In the genomic region with DNA sequence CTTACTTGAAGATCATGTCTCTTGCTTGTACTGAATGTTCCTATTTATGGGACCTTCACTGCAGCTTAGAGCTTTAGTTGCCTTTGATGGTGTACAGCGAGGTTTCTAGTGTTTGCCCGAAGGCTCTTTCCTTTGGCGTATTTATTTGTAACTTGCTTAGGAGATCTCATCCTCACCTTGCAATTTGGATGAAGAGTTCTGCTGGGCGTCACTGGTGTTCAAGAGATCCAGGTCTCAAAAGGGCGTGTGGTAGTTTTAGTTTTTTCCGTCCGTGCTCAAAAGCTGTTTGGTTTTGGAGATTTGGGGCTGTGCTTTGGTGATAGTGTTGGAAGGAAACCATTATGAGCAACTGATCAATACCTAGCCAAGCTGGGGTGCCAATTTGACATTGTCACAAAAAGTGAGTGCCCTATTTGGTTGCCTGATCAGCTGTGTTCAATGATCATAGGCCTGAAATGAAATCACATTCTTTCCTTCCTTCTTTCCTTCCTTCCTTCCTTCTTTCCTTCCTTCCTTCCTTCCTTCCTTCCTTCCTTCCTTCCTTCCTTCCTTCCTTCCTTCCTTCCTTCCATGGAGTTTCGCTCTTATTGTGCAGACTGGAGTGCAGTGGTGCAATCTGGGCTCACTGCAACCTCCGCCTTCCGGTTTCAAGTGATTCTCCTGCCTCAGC, we compare ENCODE assay signal across 18 cellular contexts.
DNase-seq lines count a peak whose midpoint lies in the region; ATAC-seq, FAIRE-seq and TF ChIP-seq lines count a peak whose summit lies in the region.
"Had no signal": no experiment of that assay in that cellular context is flagged by ENCODE, and none has a peak within 500 bp of the region (broad histone marks: within the 10 kb centered on the region; RNA-seq: fewer than 3 reads in every experiment).

No MANE protein-coding gene starts in this region.

- H3K36me3 ChIP-seq in bronchial epithelial cell (ENCODE audit: control insufficient read depth, insufficient read depth, low read length): no peaks in the 10 kb centered on the region
- H3K36me3 ChIP-seq: BLaER1 treated with 17β-estradiol and CSF1 and Interleukin-3, amounts not matched to agents 10 nM and 100 nM had no signal

- intact Hi-C loops in activated CD4-positive, alpha-beta T cell treated with anti-CD3 and anti-CD28 coated beads for 36 hours (cut with DNase I, micrococcal nuclease): no loop called here

- POLR2A ChIA-PET in activated CD4-positive, alpha-beta T cell treated with anti-CD3 and anti-CD28 coated beads for 36 hours (lab: Charles Lee): no interaction called here

- H3K4me1 Mint-ChIP-seq in activated CD4-positive, alpha-beta T cell treated with anti-CD3 and anti-CD28 coated beads for 36 hours: peaks cover 59% of the 10 kb centered on the region
- H3K4me1 Mint-ChIP-seq in stimulated activated naive CD8-positive, alpha-beta T cell treated with anti-CD3 and anti-CD28 coated beads, Interleukin-15, Interleukin-2, amounts not matched to agents 100 ng/mL and 50 ng/mL, for 24 hours (ENCODE audit: low read depth): peaks cover 66% of the 10 kb centered on the region
- H3K4me1 Mint-ChIP-seq in type B pancreatic cell (ENCODE audit: unreplicated experiment): peaks cover 6% of the 10 kb centered on the region

- peak overlapping the region; percentile 78 for H3K4me3 Mint-ChIP-seq in activated CD4-positive, alpha-beta T cell treated with anti-CD3 and anti-CD28 coated beads for 36 hours
- peak overlapping the region; percentile 34 for H3K4me3 Mint-ChIP-seq in stimulated activated naive CD8-positive, alpha-beta T cell treated with anti-CD3 and anti-CD28 coated beads, Interleukin-15, Interleukin-2, amounts not matched to agents 100 ng/mL and 50 ng/mL, for 24 hours
- peak overlapping the region; percentile 35 for H3K4me3 Mint-ChIP-seq in type B pancreatic cell

- no peak for DNase-seq in activated CD4-positive, alpha-beta T cell treated with anti-CD3 and anti-CD28 coated beads for 36 hours
- no peak for DNase-seq in activated CD4-positive, alpha-beta T cell treated with anti-CD3 and anti-CD28 coated beads for 48 hours
- DNase-seq in stimulated activated naive CD8-positive, alpha-beta T cell treated with anti-CD3 and anti-CD28 coated beads, Interleukin-15, Interleukin-2, amounts not matched to agents 100 U/mL and 50 U/mL, for 24 hours: no peak
- DNase-seq in bronchial epithelial cell (ENCODE audit: low read depth) (no peak), type B pancreatic cell (ENCODE audit: extremely low spot score, unreplicated experiment) (no peak), cerebellar nuclear complex (lab: John Stamatoyannopoulos, UW) (no peak)
- DNase-seq: DMS 273 treated with DMSO at 0.1 percent for 48 hours, H7, MM.1S, NCI-H1105, NCI-H187 treated with DMSO at 0.1 percent for 48 hours, NCI-H446, NCI-H774 had no signal

- H3K9me3 Mint-ChIP-seq in activated CD4-positive, alpha-beta T cell treated with anti-CD3 and anti-CD28 coated beads for 36 hours (ENCODE audit: low read depth): no peaks in the 10 kb centered on the region
- no peaks in the 10 kb centered on the region for H3K9me3 Mint-ChIP-seq in stimulated activated naive CD8-positive, alpha-beta T cell treated with anti-CD3 and anti-CD28 coated beads, Interleukin-15, Interleukin-2, amounts not matched to agents 100 ng/mL and 50 ng/mL, for 24 hours
- H3K9me3 Mint-ChIP-seq in type B pancreatic cell: no peaks in the 10 kb centered on the region

- TF ChIP-seq CTCF in bronchial epithelial cell (IDR thresholded peaks at IDR 0.05; ENCODE audit: insufficient read depth, low read length, severe bottlenecking) (no peak), type B pancreatic cell (conservative IDR thresholded peaks at IDR 0.05) (no peak)

- CTCF ChIA-PET in activated CD4-positive, alpha-beta T cell treated with anti-CD3 and anti-CD28 coated beads for 36 hours (lab: Charles Lee): interaction anchor here (1.0 to 1.4 kb wide), 4 partner anchors 9 to 497 kb away, joined by 3 to 4 read pairs (median 3); no protein-coding TSS in a partner anchor

- ATAC-seq in activated CD4-positive, alpha-beta T cell treated with anti-CD3 and anti-CD28 coated beads for 36 hours: no peak
- ATAC-seq in stimulated activated naive CD8-positive, alpha-beta T cell treated with anti-CD3 and anti-CD28 coated beads, Interleukin-15, Interleukin-2, amounts not matched to agents 100 U/mL and 50 U/mL, for 24 hours: no peak
- ATAC-seq in HG02852 (IDR thresholded peaks at IDR 0.05; ENCODE audit: unreplicated experiment): no peak
- ATAC-seq: HepG2, Panc1 had no signal

- no peak overlapping the region for H3K27ac Mint-ChIP-seq in activated CD4-positive, alpha-beta T cell treated with anti-CD3 and anti-CD28 coated beads for 36 hours
- H3K27ac Mint-ChIP-seq in stimulated activated naive CD8-positive, alpha-beta T cell treated with anti-CD3 and anti-CD28 coated beads, Interleukin-15, Interleukin-2, amounts not matched to agents 100 ng/mL and 50 ng/mL, for 24 hours: no peak overlapping the region
- no peak overlapping the region for H3K27ac Mint-ChIP-seq in type B pancreatic cell

- H3K27me3 ChIP-seq in bronchial epithelial cell (ENCODE audit: control insufficient read depth, insufficient read depth, low read length): peaks cover 26% of the 10 kb centered on the region

- no peak overlapping the region for H3K4me3 ChIP-seq in bronchial epithelial cell (ENCODE audit: low read depth, low read length)
- H3K4me3 ChIP-seq: BLaER1 treated with 17β-estradiol and CSF1 and Interleukin-3, amounts not matched to agents 10 nM and 100 nM had no signal

- H3K36me3 Mint-ChIP-seq in activated CD4-positive, alpha-beta T cell treated with anti-CD3 and anti-CD28 coated beads for 36 hours (ENCODE audit: low read depth): peaks cover 3% of the 10 kb centered on the region
- H3K36me3 Mint-ChIP-seq in stimulated activated naive CD8-positive, alpha-beta T cell treated with anti-CD3 and anti-CD28 coated beads, Interleukin-15, Interleukin-2, amounts not matched to agents 100 ng/mL and 50 ng/mL, for 24 hours (ENCODE audit: low read depth): no peaks in the 10 kb centered on the region
- H3K36me3 Mint-ChIP-seq in type B pancreatic cell: no peaks in the 10 kb centered on the region

- peaks cover 39% of the 10 kb centered on the region for H3K27me3 Mint-ChIP-seq in activated CD4-positive, alpha-beta T cell treated with anti-CD3 and anti-CD28 coated beads for 36 hours
- peaks cover 67% of the 10 kb centered on the region for H3K27me3 Mint-ChIP-seq in stimulated activated naive CD8-positive, alpha-beta T cell treated with anti-CD3 and anti-CD28 coated beads, Interleukin-15, Interleukin-2, amounts not matched to agents 100 ng/mL and 50 ng/mL, for 24 hours
- peaks cover 89% of the 10 kb centered on the region for H3K27me3 Mint-ChIP-seq in type B pancreatic cell

- FAIRE-seq in bronchial epithelial cell (lab: Jason Lieb, UNC): peak; percentile 43
- FAIRE-seq: HepG2 had no signal
